19 cellular contexts compared by ENCODE assay signal in the genomic region with DNA sequence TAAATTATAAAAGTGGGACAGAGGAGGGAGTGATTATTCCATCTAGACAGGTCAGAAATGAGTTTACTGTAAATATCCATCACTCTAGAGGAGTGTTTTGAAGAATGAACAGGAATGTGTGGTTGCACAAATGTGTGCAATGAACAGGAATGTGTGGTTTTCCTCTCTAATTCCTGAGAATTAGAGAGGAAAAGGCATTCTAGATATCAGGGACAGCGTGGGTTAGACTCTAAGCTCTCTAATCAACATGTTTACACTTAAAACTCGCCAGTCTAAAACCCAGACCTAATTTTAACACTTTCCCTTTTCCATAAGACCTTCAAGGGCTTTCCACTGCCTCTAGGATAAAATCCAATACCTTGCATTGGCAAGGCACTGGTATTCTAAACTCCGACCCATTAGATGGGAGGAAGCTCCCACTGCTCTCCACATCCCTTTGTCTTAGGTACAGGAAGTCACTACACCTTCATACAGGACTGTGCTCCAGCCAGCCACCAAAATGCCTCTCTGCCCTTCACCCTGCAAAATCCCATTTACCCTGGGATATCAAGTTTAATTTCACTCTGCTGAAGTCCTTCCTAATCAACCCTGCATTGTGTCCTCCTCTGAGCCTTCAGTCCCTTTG.
A peak's percentile ranks its signal among the peaks of the same experiment; 100 is the strongest.
DNase-seq lines count a peak whose midpoint lies in the region; ATAC-seq and TF ChIP-seq lines count a peak whose summit lies in the region.
"Had no signal": no experiment of that assay in that cellular context is flagged by ENCODE, and none has a peak within 500 bp of the region (broad histone marks: within the 10 kb centered on the region; RNA-seq: fewer than 3 reads in every experiment).

No MANE protein-coding gene starts in this region.

- H3F3A ChIP-seq in GM23248 (ENCODE audit: insufficient read depth) = peaks cover 15% of the 10 kb centered on the region

- no peak overlapping the region for H2AFZ ChIP-seq in GM23248
- H2AFZ ChIP-seq: hepatocyte had no signal

- intact Hi-C loops in lower lobe of right lung (cut with DNase I) = no loop called here

- H3K79me2 ChIP-seq in GM23248 (ENCODE audit: insufficient read depth) = no peaks in the 10 kb centered on the region

- in situ Hi-C loops in GM23248 (cut with MboI) = no loop called here

- H3K9me3 ChIP-seq in GM23248 (ENCODE audit: low read depth) (no peaks in the 10 kb centered on the region), lower lobe of right lung (no peaks in the 10 kb centered on the region)
- H3K9me3 ChIP-seq: BLaER1 treated with 17β-estradiol and CSF1 and Interleukin-3, amounts not matched to agents 10 nM and 100 nM; psoas muscle had no signal

- no peaks in the 10 kb centered on the region for H3K27me3 Mint-ChIP-seq in WTC11 (ENCODE audit: low read depth)
- peaks cover 2% of the 10 kb centered on the region; the same call in 1 of the 2 replicates for H3K27me3 Mint-ChIP-seq in HFFc6 (ENCODE audit: insufficient read depth)
- H3K27me3 Mint-ChIP-seq: activated CD4-positive, alpha-beta memory T cell treated with anti-CD3 and anti-CD28 coated beads, Interleukin-2, amount 10 ng/mL, durations not matched to agents 7 days and 5 days had no signal

- TF ChIP-seq CTCF in WTC11 (IDR thresholded peaks at IDR 0.05) (no peak), fibroblast of pulmonary artery (IDR thresholded peaks at IDR 0.05; ENCODE audit: low read length, missing control alignments) (no peak), retinal pigment epithelial cell (conservative IDR thresholded peaks at IDR 0.05; ENCODE audit: low read depth, low read length) (no peak), lower lobe of right lung (IDR thresholded peaks at IDR 0.05) (no peak), HFFc6 (IDR thresholded peaks at IDR 0.05) (no peak)

- POLR2A ChIA-PET in WTC11 (lab: Charles Lee) = no interaction called here

- CTCF ChIA-PET in WTC11 (lab: Charles Lee) = interaction anchor here (0.6 to 1.0 kb wide), 2 partner anchors 11 to 45 kb away, joined by 3 read pairs; no protein-coding TSS in a partner anchor

- H3K27ac ChIP-seq in GM23248 (no peak overlapping the region), lower lobe of right lung (no peak overlapping the region)
- H3K27ac ChIP-seq: BLaER1 treated with 17β-estradiol and CSF1 and Interleukin-3, amounts not matched to agents 10 nM and 100 nM; coronary artery; hepatocyte; psoas muscle had no signal

- 47 to 53% methylated on average over 3 of the region's 3 CpGs for WGBS in GM23248 (ENCODE audit: low coverage in 1 of 2, low lambda C conversion rate in 2 of 2, missing lambda C conversion rate in 2 of 2), 2 experiments

- H3K36me3 ChIP-seq in GM23248 (ENCODE audit: low read depth) (no peaks in the 10 kb centered on the region), lower lobe of right lung (no peaks in the 10 kb centered on the region)
- H3K36me3 ChIP-seq: BLaER1 treated with 17β-estradiol and CSF1 and Interleukin-3, amounts not matched to agents 10 nM and 100 nM had no signal

- peaks cover 50% of the 10 kb centered on the region for H3K4me1 Mint-ChIP-seq in WTC11
- H3K4me1 Mint-ChIP-seq in HFFc6 (ENCODE audit: low read depth) = peaks cover 7% of the 10 kb centered on the region
- H3K4me1 Mint-ChIP-seq: activated CD4-positive, alpha-beta memory T cell treated with anti-CD3 and anti-CD28 coated beads, Interleukin-2, amount 10 ng/mL, durations not matched to agents 7 days and 5 days had no signal

- peak overlapping the region; percentile 79 for H3K4me2 ChIP-seq in GM23248 (ENCODE audit: unreplicated experiment)
- H3K4me2 ChIP-seq: BLaER1 treated with 17β-estradiol and CSF1 and Interleukin-3, amounts not matched to agents 10 nM and 100 nM; hepatocyte had no signal

- DNase-seq in GM23248 (peak; percentile 63), WTC11 (ENCODE audit: low spot score) (no peak), fibroblast of pulmonary artery (ENCODE audit: low read depth) (peak; percentile 78), retinal pigment epithelial cell (ENCODE audit: low read depth) (peak; percentile 75), lower lobe of right lung (no peak), HFFc6 (no peak)
- DNase-seq in activated CD4-positive, alpha-beta T cell treated with anti-CD3 and anti-CD28 coated beads, Interleukin-2, amount 50 U/mL, for 48 hours = no peak
- DNase-seq: activated CD4-positive, alpha-beta memory T cell treated with anti-CD3 and anti-CD28 coated beads, Interleukin-2, amount 10 ng/mL, durations not matched to agents 7 days and 5 days; Karpas-422; left colon; NCI-H1417 treated with DMSO at 0.1 percent for 48 hours; NCI-H510A treated with DMSO at 0.1 percent for 48 hours; PC-3; psoas muscle had no signal

- no peaks in the 10 kb centered on the region for H3K27me3 ChIP-seq in GM23248 (replicated peaks; ENCODE audit: insufficient read depth)
- no peaks in the 10 kb centered on the region for H3K27me3 ChIP-seq in lower lobe of right lung (ENCODE audit: low read depth)
- H3K27me3 ChIP-seq: BLaER1 treated with 17β-estradiol and CSF1 and Interleukin-3, amounts not matched to agents 10 nM and 100 nM; hepatocyte had no signal

- H3K9me3 Mint-ChIP-seq in WTC11 = no peaks in the 10 kb centered on the region
- no peaks in the 10 kb centered on the region for H3K9me3 Mint-ChIP-seq in HFFc6
- H3K9me3 Mint-ChIP-seq: activated CD4-positive, alpha-beta memory T cell treated with anti-CD3 and anti-CD28 coated beads, Interleukin-2, amount 10 ng/mL, durations not matched to agents 7 days and 5 days; activated T-helper 1 cell treated with anti-CD3 and anti-CD28 coated beads, Interleukin-12 subunit alpha, Interleukin-12 subunit beta, Interleukin-2, Interleukin-4 antibody, amounts not matched to agents 30 ng/mL and 10 ng/mL and 1 ng/mL, durations not matched to agents 14 hours and 24 hours and 36 hours had no signal

- H3K36me3 Mint-ChIP-seq in WTC11 = no peaks in the 10 kb centered on the region
- no peaks in the 10 kb centered on the region for H3K36me3 Mint-ChIP-seq in HFFc6 (ENCODE audit: low read depth)

- ATAC-seq in WTC11 = peak; percentile 88
- no peak for ATAC-seq in lower lobe of right lung
- ATAC-seq in HG02981 (IDR thresholded peaks at IDR 0.05; ENCODE audit: unreplicated experiment) = no peak
- ATAC-seq: left colon, PC-3, psoas muscle had no signal

- H3K4me3 Mint-ChIP-seq in WTC11 = no peak overlapping the region
- H3K4me3 Mint-ChIP-seq in HFFc6 = no peak overlapping the region
- H3K4me3 Mint-ChIP-seq: activated CD4-positive, alpha-beta memory T cell treated with anti-CD3 and anti-CD28 coated beads, Interleukin-2, amount 10 ng/mL, durations not matched to agents 7 days and 5 days; activated T-helper 1 cell treated with anti-CD3 and anti-CD28 coated beads, Interleukin-12 subunit alpha, Interleukin-12 subunit beta, Interleukin-2, Interleukin-4 antibody, amounts not matched to agents 30 ng/mL and 10 ng/mL and 1 ng/mL, durations not matched to agents 14 hours and 24 hours and 36 hours had no signal

- H3K27ac Mint-ChIP-seq in WTC11 (no peak overlapping the region), HFFc6 (no peak overlapping the region)
- H3K27ac Mint-ChIP-seq: activated CD4-positive, alpha-beta memory T cell treated with anti-CD3 and anti-CD28 coated beads, Interleukin-2, amount 10 ng/mL, durations not matched to agents 7 days and 5 days; activated T-helper 1 cell treated with anti-CD3 and anti-CD28 coated beads, Interleukin-12 subunit alpha, Interleukin-12 subunit beta, Interleukin-2, Interleukin-4 antibody, amounts not matched to agents 30 ng/mL and 10 ng/mL and 1 ng/mL, durations not matched to agents 14 hours and 24 hours and 36 hours had no signal

- H3K4me3 ChIP-seq in GM23248 (peak overlapping the region; percentile 38), fibroblast of pulmonary artery (replicated peaks; ENCODE audit: low read depth, low read length) (no peak overlapping the region), retinal pigment epithelial cell (ENCODE audit: low read length) (peak overlapping the region; percentile 1), lower lobe of right lung (no peak overlapping the region)
- H3K4me3 ChIP-seq: BLaER1 treated with 17β-estradiol and CSF1 and Interleukin-3, amounts not matched to agents 10 nM and 100 nM; coronary artery; hepatocyte; psoas muscle had no signal

- no peak overlapping the region for H3K9ac ChIP-seq in GM23248
- H3K9ac ChIP-seq: BLaER1 treated with 17β-estradiol and CSF1 and Interleukin-3, amounts not matched to agents 10 nM and 100 nM had no signal

- H4K20me1 ChIP-seq in GM23248 (ENCODE audit: insufficient read depth) = no peaks in the 10 kb centered on the region
- H4K20me1 ChIP-seq: BLaER1 treated with 17β-estradiol and CSF1 and Interleukin-3, amounts not matched to agents 10 nM and 100 nM had no signal

- peaks cover 29% of the 10 kb centered on the region for H3K4me1 ChIP-seq in GM23248 (ENCODE audit: insufficient read depth)
- peaks cover 31% of the 10 kb centered on the region for H3K4me1 ChIP-seq in lower lobe of right lung
- H3K4me1 ChIP-seq: BLaER1 treated with 17β-estradiol and CSF1 and Interleukin-3, amounts not matched to agents 10 nM and 100 nM had no signal

- no peaks in the 10 kb centered on the region for H3K9me2 ChIP-seq in GM23248 (ENCODE audit: insufficient read depth)

TF ChIP-seq in WTC11, 78 proteins besides CTCF, POLR2A, EP300 and RAD21 (continues in another document):
- TF ChIP-seq E2F5 (CRISPR knock-in tag; IDR thresholded peaks at IDR 0.05) (no peak), TEAD1 (CRISPR knock-in tag; IDR thresholded peaks at IDR 0.05) (no peak), MLX (CRISPR knock-in tag; IDR thresholded peaks at IDR 0.05) (no peak)

Comparison
In these comparisons a context has a peak if more than half of its experiments do, and no peak if none do; other contexts are left out.
1. DNase-seq: peak in GM23248 (single experiment), fibroblast of pulmonary artery (single experiment) and retinal pigment epithelial cell (single experiment); none in WTC11 (single experiment), activated CD4-positive, alpha-beta T cell treated with anti-CD3 and anti-CD28 coated beads, Interleukin-2, amount 50 U/mL, for 48 hours (0 of 2), lower lobe of right lung (single experiment) and HFFc6 (single experiment).
2. H3K4me3 ChIP-seq: peak in GM23248 (single experiment) and retinal pigment epithelial cell (single experiment); none in fibroblast of pulmonary artery (single experiment) and lower lobe of right lung (single experiment).